ENCODE assay signal across 8 cellular contexts in the genomic region with DNA sequence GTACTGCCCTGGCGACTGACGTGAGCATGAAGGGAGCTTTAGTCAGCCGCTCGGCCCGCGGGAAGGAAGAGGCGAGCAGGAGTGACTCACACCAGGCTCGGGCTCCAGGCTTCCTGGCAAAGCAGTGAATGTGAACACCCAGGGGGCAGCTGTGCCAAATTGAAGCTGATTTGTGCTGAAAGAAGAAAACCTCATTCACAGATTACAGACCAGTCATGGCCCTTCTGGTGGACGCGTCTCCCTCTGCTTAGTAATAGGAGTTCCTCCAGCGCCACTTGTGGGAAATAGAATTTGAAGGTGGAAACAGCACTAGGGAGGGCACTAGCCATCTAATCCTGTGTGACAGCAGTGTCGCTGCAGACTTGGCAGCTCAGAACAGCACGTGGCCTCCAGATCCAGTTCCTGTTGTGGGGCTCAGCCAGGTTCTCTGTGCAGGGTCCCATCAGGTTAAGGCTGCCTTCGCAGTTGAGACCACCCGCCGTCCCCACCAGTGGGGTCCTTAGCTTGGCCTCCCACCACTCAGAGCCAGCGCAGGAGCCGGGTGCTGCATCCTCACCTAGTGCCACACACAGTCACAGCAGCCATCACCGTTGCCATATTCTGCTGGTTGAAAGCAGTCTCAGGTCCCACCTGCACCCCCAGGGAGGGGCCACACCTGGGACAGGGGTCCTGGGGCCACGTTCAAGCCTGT.
DNase-seq lines count a peak whose midpoint lies in the region; ATAC-seq and TF ChIP-seq lines count a peak whose summit lies in the region.

No MANE protein-coding gene starts in this region.

- TF ChIP-seq CTCF in retinal pigment epithelial cell (conservative IDR thresholded peaks at IDR 0.05; ENCODE audit: low read depth, low read length) = peak; percentile 11

- no peaks in the 10 kb centered on the region for H3K9me3 Mint-ChIP-seq in activated naive CD4-positive, alpha-beta T cell treated with anti-CD3 and anti-CD28 coated beads, Interleukin-2, amount 10 ng/mL, durations not matched to agents 7 days and 5 days
- no peaks in the 10 kb centered on the region for H3K9me3 Mint-ChIP-seq in activated T-cell treated with anti-CD3 and anti-CD28 coated beads, Interleukin-2, amount 50 U/mL, for 24 hours

- H3K36me3 Mint-ChIP-seq in activated naive CD4-positive, alpha-beta T cell treated with anti-CD3 and anti-CD28 coated beads, Interleukin-2, amount 10 ng/mL, durations not matched to agents 7 days and 5 days = peaks cover 45% of the 10 kb centered on the region
- H3K36me3 Mint-ChIP-seq in activated T-cell treated with anti-CD3 and anti-CD28 coated beads, Interleukin-2, amount 50 U/mL, for 24 hours (ENCODE audit: low read depth) = peaks cover 74% of the 10 kb centered on the region

- H3K27me3 Mint-ChIP-seq in activated naive CD4-positive, alpha-beta T cell treated with anti-CD3 and anti-CD28 coated beads, Interleukin-2, amount 10 ng/mL, durations not matched to agents 7 days and 5 days = no peaks in the 10 kb centered on the region
- H3K27me3 Mint-ChIP-seq in activated T-cell treated with anti-CD3 and anti-CD28 coated beads, Interleukin-2, amount 50 U/mL, for 24 hours = no peaks in the 10 kb centered on the region

- no peak overlapping the region for H3K4me3 ChIP-seq in retinal pigment epithelial cell (ENCODE audit: low read length)

- peak; percentile 39 for DNase-seq in activated naive CD4-positive, alpha-beta T cell treated with anti-CD3 and anti-CD28 coated beads, Interleukin-2, amount 10 ng/mL, durations not matched to agents 7 days and 5 days
- DNase-seq in activated naive CD4-positive, alpha-beta T cell treated with Interleukin-2 at 50 U/mL for 16 hours = no peak
- no peak for DNase-seq in activated T-cell treated with anti-CD3 and anti-CD28 coated beads, Interleukin-2, amount 50 U/mL, for 24 hours
- DNase-seq in globus pallidus (ENCODE audit: low spot score) = peak; percentile 52
- DNase-seq in retinal pigment epithelial cell (ENCODE audit: low read depth) = peak; percentile 92
- DNase-seq in iPS-NIHi11 (ENCODE audit: low spot score) = no peak

- CTCF ChIA-PET in activated naive CD4-positive, alpha-beta T cell treated with anti-CD3 and anti-CD28 coated beads, Interleukin-2, amount 10 ng/mL, durations not matched to agents 7 days and 5 days (lab: Charles Lee) = interaction anchor here (0.8 kb wide), 1 partner anchor 73 kb away, joined by 3 read pairs; no protein-coding TSS in a partner anchor

- H3K27ac Mint-ChIP-seq in activated naive CD4-positive, alpha-beta T cell treated with anti-CD3 and anti-CD28 coated beads, Interleukin-2, amount 10 ng/mL, durations not matched to agents 7 days and 5 days = peak overlapping the region; percentile 91
- H3K27ac Mint-ChIP-seq in activated T-cell treated with anti-CD3 and anti-CD28 coated beads, Interleukin-2, amount 50 U/mL, for 24 hours = peak overlapping the region; percentile 81

- no peak for ATAC-seq in HG03196 (IDR thresholded peaks at IDR 0.05; ENCODE audit: unreplicated experiment)
- no peak for ATAC-seq in HG03175 (IDR thresholded peaks at IDR 0.05; ENCODE audit: unreplicated experiment)

- peaks cover 67% of the 10 kb centered on the region for H3K4me1 Mint-ChIP-seq in activated naive CD4-positive, alpha-beta T cell treated with anti-CD3 and anti-CD28 coated beads, Interleukin-2, amount 10 ng/mL, durations not matched to agents 7 days and 5 days
- H3K4me1 Mint-ChIP-seq in activated T-cell treated with anti-CD3 and anti-CD28 coated beads, Interleukin-2, amount 50 U/mL, for 24 hours (ENCODE audit: low read depth) = peaks cover 39% of the 10 kb centered on the region

- H3K4me3 Mint-ChIP-seq in activated naive CD4-positive, alpha-beta T cell treated with anti-CD3 and anti-CD28 coated beads, Interleukin-2, amount 10 ng/mL, durations not matched to agents 7 days and 5 days = no peak overlapping the region
- no peak overlapping the region for H3K4me3 Mint-ChIP-seq in activated T-cell treated with anti-CD3 and anti-CD28 coated beads, Interleukin-2, amount 50 U/mL, for 24 hours

Comparison
In these comparisons a context has a peak if more than half of its experiments do, and no peak if none do; other contexts are left out.
1. DNase-seq: peak in activated naive CD4-positive, alpha-beta T cell treated with anti-CD3 and anti-CD28 coated beads, Interleukin-2, amount 10 ng/mL, durations not matched to agents 7 days and 5 days (single experiment), globus pallidus (single experiment) and retinal pigment epithelial cell (single experiment); none in activated naive CD4-positive, alpha-beta T cell treated with Interleukin-2 at 50 U/mL for 16 hours (single experiment), activated T-cell treated with anti-CD3 and anti-CD28 coated beads, Interleukin-2, amount 50 U/mL, for 24 hours (single experiment) and iPS-NIHi11 (single experiment).